ENCODE assay signal across 1 cellular context in the genomic region with DNA sequence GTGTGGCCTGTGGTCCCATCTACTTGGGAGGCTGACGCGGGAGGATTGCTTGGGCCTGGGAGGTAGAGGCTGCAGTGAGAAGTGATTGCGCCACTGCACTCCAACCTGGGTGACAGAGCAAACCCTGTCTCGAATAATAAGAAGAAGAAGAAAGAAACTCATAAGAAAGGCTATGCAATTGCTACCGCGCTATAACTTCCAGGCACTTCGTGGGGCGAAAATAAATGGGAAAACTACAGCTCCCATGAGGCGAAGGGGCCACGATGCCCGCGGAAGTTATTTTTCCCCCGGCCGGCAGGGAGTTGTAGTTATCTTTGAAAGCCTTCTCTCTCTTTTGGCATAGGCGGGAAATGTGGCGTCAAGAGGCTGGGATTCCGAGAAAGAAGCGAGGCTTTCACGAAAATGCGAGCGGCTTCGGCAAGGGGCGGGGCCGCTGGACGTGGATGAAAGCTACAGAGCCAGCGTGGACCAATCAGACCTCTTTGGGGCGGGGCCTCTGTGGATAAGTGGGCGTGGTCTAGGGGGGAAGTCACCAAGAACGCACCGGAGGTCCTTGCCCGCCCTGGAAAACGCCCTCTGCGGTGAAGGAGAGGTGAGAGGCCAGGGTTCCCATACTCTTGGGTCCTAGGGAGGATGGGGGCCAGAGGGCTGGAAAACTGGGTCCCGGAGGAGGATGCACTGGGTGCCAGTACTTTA.
TF ChIP-seq lines count a peak whose summit lies in the region.

Gene NUCB1 (plus strand): TSS at position 532 of the 696 bp plus-strand sequence. CDS start 485 bp downstream, outside the sequence.

TF ChIP-seq in K562, 482 proteins besides CTCF, POLR2A, EP300 and RAD21 (continued from another document and continues in another):
- TF ChIP-seq, protein P1, sequence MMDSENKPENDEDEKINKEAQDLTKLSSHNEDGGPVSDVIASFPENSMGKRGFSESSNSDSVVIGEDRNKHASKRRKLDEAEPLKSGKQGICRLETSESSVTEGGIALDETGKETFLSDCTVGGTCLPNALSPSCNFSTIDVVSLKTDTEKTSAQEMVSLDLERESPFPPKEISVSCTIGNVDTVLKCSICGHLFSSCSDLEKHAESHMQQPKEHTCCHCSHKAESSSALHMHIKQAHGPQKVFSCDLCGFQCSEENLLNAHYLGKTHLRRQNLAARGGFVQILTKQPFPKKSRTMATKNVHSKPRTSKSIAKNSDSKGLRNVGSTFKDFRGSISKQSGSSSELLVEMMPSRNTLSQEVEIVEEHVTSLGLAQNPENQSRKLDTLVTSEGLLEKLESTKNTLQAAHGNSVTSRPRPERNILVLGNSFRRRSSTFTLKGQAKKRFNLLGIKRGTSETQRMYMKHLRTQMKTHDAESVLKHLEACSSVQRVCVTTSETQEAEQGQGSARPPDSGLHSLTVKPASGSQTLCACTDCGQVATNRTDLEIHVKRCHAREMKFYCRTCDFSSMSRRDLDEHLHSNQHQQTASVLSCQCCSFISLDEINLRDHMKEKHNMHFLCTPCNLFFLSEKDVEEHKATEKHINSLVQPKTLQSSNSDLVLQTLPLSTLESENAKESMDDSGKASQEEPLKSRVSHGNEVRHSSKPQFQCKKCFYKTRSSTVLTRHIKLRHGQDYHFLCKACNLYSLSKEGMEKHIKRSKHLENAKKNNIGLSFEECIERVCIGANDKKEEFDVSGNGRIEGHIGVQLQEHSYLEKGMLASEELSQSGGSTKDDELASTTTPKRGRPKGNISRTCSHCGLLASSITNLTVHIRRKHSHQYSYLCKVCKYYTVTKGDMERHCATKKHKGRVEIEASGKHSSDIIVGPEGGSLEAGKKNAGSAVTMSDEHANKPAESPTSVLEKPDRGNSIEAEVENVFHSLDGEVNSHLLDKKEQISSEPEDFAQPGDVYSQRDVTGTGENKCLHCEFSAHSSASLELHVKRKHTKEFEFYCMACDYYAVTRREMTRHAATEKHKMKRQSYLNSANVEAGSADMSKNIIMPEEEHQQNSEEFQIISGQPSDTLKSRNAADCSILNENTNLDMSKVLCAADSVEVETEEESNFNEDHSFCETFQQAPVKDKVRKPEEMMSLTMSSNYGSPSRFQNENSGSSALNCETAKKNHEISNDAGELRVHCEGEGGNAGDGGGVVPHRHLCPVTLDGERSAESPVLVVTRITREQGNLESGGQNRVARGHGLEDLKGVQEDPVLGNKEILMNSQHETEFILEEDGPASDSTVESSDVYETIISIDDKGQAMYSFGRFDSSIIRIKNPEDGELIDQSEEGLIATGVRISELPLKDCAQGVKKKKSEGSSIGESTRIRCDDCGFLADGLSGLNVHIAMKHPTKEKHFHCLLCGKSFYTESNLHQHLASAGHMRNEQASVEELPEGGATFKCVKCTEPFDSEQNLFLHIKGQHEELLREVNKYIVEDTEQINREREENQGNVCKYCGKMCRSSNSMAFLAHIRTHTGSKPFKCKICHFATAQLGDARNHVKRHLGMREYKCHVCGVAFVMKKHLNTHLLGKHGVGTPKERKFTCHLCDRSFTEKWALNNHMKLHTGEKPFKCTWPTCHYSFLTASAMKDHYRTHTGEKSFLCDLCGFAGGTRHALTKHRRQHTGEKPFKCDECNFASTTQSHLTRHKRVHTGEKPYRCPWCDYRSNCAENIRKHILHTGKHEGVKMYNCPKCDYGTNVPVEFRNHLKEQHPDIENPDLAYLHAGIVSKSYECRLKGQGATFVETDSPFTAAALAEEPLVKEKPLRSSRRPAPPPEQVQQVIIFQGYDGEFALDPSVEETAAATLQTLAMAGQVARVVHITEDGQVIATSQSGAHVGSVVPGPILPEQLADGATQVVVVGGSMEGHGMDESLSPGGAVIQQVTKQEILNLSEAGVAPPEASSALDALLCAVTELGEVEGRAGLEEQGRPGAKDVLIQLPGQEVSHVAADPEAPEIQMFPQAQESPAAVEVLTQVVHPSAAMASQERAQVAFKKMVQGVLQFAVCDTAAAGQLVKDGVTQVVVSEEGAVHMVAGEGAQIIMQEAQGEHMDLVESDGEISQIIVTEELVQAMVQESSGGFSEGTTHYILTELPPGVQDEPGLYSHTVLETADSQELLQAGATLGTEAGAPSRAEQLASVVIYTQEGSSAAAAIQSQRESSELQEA (IDR thresholded peaks at IDR 0.05; ENCODE audit: low read depth) = no peak
- no peak for TF ChIP-seq TRIM25 (IDR thresholded peaks at IDR 0.05; ENCODE audit: borderline replicate concordance)
- TF ChIP-seq, protein P2, sequence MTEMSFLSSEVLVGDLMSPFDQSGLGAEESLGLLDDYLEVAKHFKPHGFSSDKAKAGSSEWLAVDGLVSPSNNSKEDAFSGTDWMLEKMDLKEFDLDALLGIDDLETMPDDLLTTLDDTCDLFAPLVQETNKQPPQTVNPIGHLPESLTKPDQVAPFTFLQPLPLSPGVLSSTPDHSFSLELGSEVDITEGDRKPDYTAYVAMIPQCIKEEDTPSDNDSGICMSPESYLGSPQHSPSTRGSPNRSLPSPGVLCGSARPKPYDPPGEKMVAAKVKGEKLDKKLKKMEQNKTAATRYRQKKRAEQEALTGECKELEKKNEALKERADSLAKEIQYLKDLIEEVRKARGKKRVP (CRISPR knock-in tag; IDR thresholded peaks at IDR 0.05) = no peak
- TF ChIP-seq ZNF3 (CRISPR knock-in tag; IDR thresholded peaks at IDR 0.05) = no peak
- TF ChIP-seq NRF1 (conservative IDR thresholded peaks at IDR 0.05 in 1 of 2, IDR thresholded peaks at IDR 0.05 in 1 of 2) = peak; percentile 46 to 58; a peak in 3 of 4 replicates
- TF ChIP-seq ARHGAP35 (IDR thresholded peaks at IDR 0.05; ENCODE audit: partially characterized antibody) = no peak
- TF ChIP-seq POU5F1 (IDR thresholded peaks at IDR 0.05; ENCODE audit: borderline replicate concordance, low read depth, low read length, partially characterized antibody) = peak; percentile 70
- no peak for TF ChIP-seq HNRNPH1 (optimal IDR thresholded peaks at IDR 0.05; ENCODE audit: low read depth, low read length)
- TF ChIP-seq POLR2H (tag; IDR thresholded peaks at IDR 0.05; ENCODE audit: low read depth) = peak; percentile 31
- TF ChIP-seq KAT7 (CRISPR knock-in tag; IDR thresholded peaks at IDR 0.05; ENCODE audit: borderline replicate concordance) = no peak; the same call in 1 of the 2 replicates
- peak; percentile 79 for TF ChIP-seq FOS (IDR thresholded peaks at IDR 0.05; ENCODE audit: extremely low read depth, insufficient read length)
- no peak for TF ChIP-seq HMG20B (CRISPR knock-in tag; IDR thresholded peaks at IDR 0.05)
- peak; percentile 84 for TF ChIP-seq MYC (IDR thresholded peaks at IDR 0.05; ENCODE audit: low read depth, low read length)
- no peak for TF ChIP-seq MYC (CRISPR knock-in tag; IDR thresholded peaks at IDR 0.05; ENCODE audit: borderline replicate concordance, low read depth)
- no peak for TF ChIP-seq THAP7 (CRISPR knock-in tag; IDR thresholded peaks at IDR 0.05)
- TF ChIP-seq MCM2 (IDR thresholded peaks at IDR 0.05; ENCODE audit: low read depth) = no peak
- TF ChIP-seq, protein P3, sequence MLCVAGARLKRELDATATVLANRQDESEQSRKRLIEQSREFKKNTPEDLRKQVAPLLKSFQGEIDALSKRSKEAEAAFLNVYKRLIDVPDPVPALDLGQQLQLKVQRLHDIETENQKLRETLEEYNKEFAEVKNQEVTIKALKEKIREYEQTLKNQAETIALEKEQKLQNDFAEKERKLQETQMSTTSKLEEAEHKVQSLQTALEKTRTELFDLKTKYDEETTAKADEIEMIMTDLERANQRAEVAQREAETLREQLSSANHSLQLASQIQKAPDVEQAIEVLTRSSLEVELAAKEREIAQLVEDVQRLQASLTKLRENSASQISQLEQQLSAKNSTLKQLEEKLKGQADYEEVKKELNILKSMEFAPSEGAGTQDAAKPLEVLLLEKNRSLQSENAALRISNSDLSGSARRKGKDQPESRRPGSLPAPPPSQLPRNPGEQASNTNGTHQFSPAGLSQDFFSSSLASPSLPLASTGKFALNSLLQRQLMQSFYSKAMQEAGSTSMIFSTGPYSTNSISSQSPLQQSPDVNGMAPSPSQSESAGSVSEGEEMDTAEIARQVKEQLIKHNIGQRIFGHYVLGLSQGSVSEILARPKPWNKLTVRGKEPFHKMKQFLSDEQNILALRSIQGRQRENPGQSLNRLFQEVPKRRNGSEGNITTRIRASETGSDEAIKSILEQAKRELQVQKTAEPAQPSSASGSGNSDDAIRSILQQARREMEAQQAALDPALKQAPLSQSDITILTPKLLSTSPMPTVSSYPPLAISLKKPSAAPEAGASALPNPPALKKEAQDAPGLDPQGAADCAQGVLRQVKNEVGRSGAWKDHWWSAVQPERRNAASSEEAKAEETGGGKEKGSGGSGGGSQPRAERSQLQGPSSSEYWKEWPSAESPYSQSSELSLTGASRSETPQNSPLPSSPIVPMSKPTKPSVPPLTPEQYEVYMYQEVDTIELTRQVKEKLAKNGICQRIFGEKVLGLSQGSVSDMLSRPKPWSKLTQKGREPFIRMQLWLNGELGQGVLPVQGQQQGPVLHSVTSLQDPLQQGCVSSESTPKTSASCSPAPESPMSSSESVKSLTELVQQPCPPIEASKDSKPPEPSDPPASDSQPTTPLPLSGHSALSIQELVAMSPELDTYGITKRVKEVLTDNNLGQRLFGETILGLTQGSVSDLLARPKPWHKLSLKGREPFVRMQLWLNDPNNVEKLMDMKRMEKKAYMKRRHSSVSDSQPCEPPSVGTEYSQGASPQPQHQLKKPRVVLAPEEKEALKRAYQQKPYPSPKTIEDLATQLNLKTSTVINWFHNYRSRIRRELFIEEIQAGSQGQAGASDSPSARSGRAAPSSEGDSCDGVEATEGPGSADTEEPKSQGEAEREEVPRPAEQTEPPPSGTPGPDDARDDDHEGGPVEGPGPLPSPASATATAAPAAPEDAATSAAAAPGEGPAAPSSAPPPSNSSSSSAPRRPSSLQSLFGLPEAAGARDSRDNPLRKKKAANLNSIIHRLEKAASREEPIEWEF (CRISPR knock-in tag; IDR thresholded peaks at IDR 0.05) = no peak
- TF ChIP-seq, protein P4, sequence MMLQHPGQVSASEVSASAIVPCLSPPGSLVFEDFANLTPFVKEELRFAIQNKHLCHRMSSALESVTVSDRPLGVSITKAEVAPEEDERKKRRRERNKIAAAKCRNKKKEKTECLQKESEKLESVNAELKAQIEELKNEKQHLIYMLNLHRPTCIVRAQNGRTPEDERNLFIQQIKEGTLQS (IDR thresholded peaks at IDR 0.05) = peak; percentile 11; the same call in 1 of the 2 replicates
- TF ChIP-seq, protein P4 (CRISPR knock-in tag; conservative IDR thresholded peaks at IDR 0.05) = no peak; the same call in 1 of the 2 replicates
- TF ChIP-seq CHD4 (IDR thresholded peaks at IDR 0.05; ENCODE audit: insufficient read depth, insufficient replicate concordance, low read depth, low read length, poor library complexity, severe bottlenecking) = no peak
- TF ChIP-seq SAFB (IDR thresholded peaks at IDR 0.05; ENCODE audit: borderline replicate concordance, low read depth, low read length) = no peak
- TF ChIP-seq ZNF316 (IDR thresholded peaks at IDR 0.05) = no peak
- no peak for TF ChIP-seq HDAC6 (IDR thresholded peaks at IDR 0.05; ENCODE audit: low read depth, low read length)
- TF ChIP-seq RNF219 (CRISPR knock-in tag; IDR thresholded peaks at IDR 0.05) = no peak
- peak; percentile 92 for TF ChIP-seq SPI1 (IDR thresholded peaks at IDR 0.05; ENCODE audit: borderline replicate concordance, low read depth, low read length)
- no peak for TF ChIP-seq NCOA4 (IDR thresholded peaks at IDR 0.05; ENCODE audit: partially characterized antibody)
- 0 out of 4 replicates have a peak, but pooled peaks of 1 of the 2 experiments have one; percentile 39 for TF ChIP-seq KDM4B (IDR thresholded peaks at IDR 0.05; ENCODE audit: borderline replicate concordance in 2 of 2, low read depth in 1 of 2)
- TF ChIP-seq SMAD4 (CRISPR knock-in tag; conservative IDR thresholded peaks at IDR 0.05) = 0 out of 2 replicates have a peak, but pooled peaks have one; percentile 22
- TF ChIP-seq ZNF175 (CRISPR knock-in tag; IDR thresholded peaks at IDR 0.05; ENCODE audit: low read depth) = no peak; the same call in 1 of the 2 replicates
